ENCODE assay signal across 8 cellular contexts in the genomic region with DNA sequence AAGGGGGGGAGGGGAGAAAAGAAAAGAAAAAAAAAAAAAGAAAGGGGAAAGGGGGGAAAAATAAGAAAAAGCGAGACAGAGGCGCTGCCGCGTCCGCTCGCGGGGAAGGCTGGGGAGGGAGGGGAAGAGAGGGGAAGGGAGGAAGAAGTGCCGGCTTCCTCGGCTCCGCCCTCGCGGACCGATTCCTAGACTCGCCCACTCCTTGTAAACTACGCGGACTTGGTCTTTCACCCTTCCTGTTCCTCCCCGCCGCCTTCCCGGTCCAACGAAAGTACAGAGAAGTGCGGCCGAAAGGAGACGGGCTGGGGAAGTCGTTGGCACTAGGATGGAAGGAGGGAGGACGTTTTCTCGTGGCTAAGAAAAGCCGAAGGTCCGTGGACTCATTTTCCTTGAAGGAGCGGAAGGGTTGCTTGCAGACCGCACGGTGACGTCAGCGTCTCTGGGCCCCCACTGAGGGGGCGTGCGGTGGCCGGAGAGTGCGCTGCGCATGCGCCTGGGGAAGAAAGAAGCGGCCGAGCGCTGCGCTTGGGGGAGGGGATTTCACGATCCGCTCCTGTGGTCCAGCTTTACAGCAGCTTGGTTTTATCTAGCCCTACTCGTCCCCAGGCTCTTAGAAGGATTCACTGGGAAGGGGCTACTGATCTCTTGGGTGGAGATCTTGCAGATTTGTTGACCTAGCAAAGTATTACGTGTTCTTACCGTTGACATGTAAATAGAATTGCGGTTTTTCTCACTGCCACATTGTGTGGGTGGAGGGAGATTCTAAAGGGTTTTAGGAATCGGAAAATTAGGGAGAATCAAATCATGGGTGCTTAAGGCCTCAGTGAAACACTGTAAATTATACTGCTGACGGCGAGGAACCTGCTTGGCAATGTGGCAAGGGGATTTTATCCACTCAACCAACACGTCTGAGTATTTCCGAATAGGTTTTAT. TPM values are rescaled to one million over a fixed set of nuclear protein-coding genes. Genes with fewer than 3 reads are reported as not detected.
DNase-seq lines count a peak whose midpoint lies in the region; ATAC-seq and TF ChIP-seq lines count a peak whose summit lies in the region.

A gene with protein sequence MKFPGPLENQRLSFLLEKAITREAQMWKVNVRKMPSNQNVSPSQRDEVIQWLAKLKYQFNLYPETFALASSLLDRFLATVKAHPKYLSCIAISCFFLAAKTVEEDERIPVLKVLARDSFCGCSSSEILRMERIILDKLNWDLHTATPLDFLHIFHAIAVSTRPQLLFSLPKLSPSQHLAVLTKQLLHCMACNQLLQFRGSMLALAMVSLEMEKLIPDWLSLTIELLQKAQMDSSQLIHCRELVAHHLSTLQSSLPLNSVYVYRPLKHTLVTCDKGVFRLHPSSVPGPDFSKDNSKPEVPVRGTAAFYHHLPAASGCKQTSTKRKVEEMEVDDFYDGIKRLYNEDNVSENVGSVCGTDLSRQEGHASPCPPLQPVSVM (minus strand): TSS at position 121 of the 933 bp plus-strand sequence. CDS start 9,627 bp downstream, outside the sequence.

- no peaks in the 10 kb centered on the region for H3K27me3 Mint-ChIP-seq in activated T-cell treated with anti-CD3 and anti-CD28 coated beads, Interleukin-2, amount 50 U/mL, for 24 hours

- peaks cover 13 to 23% of the 10 kb centered on the region in 2 donors for H3K4me1 ChIP-seq in mucosa of rectum (ENCODE audit: control insufficient read depth in 2 of 2, insufficient read depth in 2 of 2, low read length in 2 of 2)

- ATAC-seq in GM21723 (IDR thresholded peaks at IDR 0.05; ENCODE audit: unreplicated experiment): peak; percentile 61

- peak within 1 kb of the TSS; percentile 96 to 100 for H3K9ac ChIP-seq in mucosa of rectum (ENCODE audit: low read depth in 1 of 2, low read length in 2 of 2)

- no peaks in the 10 kb centered on the region for H3K9me3 ChIP-seq in mucosa of rectum (ENCODE audit: control insufficient read depth in 2 of 2, low read length in 2 of 2)

- peak within 1 kb of the TSS; percentile 98 to 99 for H3K4me3 ChIP-seq in mucosa of rectum (ENCODE audit: low read length in 2 of 2)

- no peak within 1 kb of the TSS for H3K4me3 Mint-ChIP-seq in activated T-cell treated with anti-CD3 and anti-CD28 coated beads, Interleukin-2, amount 50 U/mL, for 24 hours

- H3K36me3 ChIP-seq in mucosa of rectum (ENCODE audit: control insufficient read depth in 2 of 2, insufficient read depth in 2 of 2, low read length in 2 of 2): no peaks in the 10 kb centered on the region

- H3K27ac Mint-ChIP-seq in activated T-cell treated with anti-CD3 and anti-CD28 coated beads, Interleukin-2, amount 50 U/mL, for 24 hours: peak within 1 kb of the TSS; percentile 100

- H3K27me3 ChIP-seq in mucosa of rectum (ENCODE audit: control insufficient read depth in 2 of 2, insufficient read depth in 2 of 2, low read length in 2 of 2): no peaks in the 10 kb centered on the region

- H3K36me3 Mint-ChIP-seq in activated T-cell treated with anti-CD3 and anti-CD28 coated beads, Interleukin-2, amount 50 U/mL, for 24 hours (ENCODE audit: low read depth): peaks cover 18% of the 10 kb centered on the region

- DNase-seq in DMS53 (lab: John Stamatoyannopoulos, UW) (peak; percentile 96), KG1 (lab: John Stamatoyannopoulos, UW) (peak; percentile 99), erythroblast (lab: John Stamatoyannopoulos, UW) (peak; percentile 98)
- DNase-seq in activated T-cell treated with anti-CD3 and anti-CD28 coated beads, Interleukin-2, amount 50 U/mL, for 24 hours: peak; percentile 97
- peak; percentile 96 for DNase-seq in stimulated activated CD8-positive, alpha-beta memory T cell treated with anti-CD3 and anti-CD28 coated beads, Interleukin-4, amount 100 ng/mL, for 48 hours

- TF ChIP-seq POLR2A in erythroblast (IDR thresholded peaks at IDR 0.05; ENCODE audit: low read length): peak; percentile 96

- peak within 1 kb of the TSS; percentile 99 to 100 for H3K27ac ChIP-seq in mucosa of rectum (ENCODE audit: low read depth in 2 of 2, low read length in 2 of 2)

- H3K9me3 Mint-ChIP-seq in activated T-cell treated with anti-CD3 and anti-CD28 coated beads, Interleukin-2, amount 50 U/mL, for 24 hours: no peaks in the 10 kb centered on the region

- peaks cover 51% of the 10 kb centered on the region for H3K4me1 Mint-ChIP-seq in activated T-cell treated with anti-CD3 and anti-CD28 coated beads, Interleukin-2, amount 50 U/mL, for 24 hours (ENCODE audit: low read depth)

TF ChIP-seq in PFSK-1, 5 proteins besides CTCF, POLR2A, EP300 and RAD21:
- TF ChIP-seq, protein P1, sequence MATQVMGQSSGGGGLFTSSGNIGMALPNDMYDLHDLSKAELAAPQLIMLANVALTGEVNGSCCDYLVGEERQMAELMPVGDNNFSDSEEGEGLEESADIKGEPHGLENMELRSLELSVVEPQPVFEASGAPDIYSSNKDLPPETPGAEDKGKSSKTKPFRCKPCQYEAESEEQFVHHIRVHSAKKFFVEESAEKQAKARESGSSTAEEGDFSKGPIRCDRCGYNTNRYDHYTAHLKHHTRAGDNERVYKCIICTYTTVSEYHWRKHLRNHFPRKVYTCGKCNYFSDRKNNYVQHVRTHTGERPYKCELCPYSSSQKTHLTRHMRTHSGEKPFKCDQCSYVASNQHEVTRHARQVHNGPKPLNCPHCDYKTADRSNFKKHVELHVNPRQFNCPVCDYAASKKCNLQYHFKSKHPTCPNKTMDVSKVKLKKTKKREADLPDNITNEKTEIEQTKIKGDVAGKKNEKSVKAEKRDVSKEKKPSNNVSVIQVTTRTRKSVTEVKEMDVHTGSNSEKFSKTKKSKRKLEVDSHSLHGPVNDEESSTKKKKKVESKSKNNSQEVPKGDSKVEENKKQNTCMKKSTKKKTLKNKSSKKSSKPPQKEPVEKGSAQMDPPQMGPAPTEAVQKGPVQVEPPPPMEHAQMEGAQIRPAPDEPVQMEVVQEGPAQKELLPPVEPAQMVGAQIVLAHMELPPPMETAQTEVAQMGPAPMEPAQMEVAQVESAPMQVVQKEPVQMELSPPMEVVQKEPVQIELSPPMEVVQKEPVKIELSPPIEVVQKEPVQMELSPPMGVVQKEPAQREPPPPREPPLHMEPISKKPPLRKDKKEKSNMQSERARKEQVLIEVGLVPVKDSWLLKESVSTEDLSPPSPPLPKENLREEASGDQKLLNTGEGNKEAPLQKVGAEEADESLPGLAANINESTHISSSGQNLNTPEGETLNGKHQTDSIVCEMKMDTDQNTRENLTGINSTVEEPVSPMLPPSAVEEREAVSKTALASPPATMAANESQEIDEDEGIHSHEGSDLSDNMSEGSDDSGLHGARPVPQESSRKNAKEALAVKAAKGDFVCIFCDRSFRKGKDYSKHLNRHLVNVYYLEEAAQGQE (IDR thresholded peaks at IDR 0.05; ENCODE audit: insufficient read depth in 1 of 2, low read depth in 2 of 2, low read length in 2 of 2): peak in 1 of 2 experiments; percentile 51; a peak in 2 of 4 replicates
- TF ChIP-seq SIN3A (IDR thresholded peaks at IDR 0.05; ENCODE audit: borderline replicate concordance, insufficient read depth, low read length) (peak; percentile 58; the same call in 1 of the 2 replicates), TAF1 (IDR thresholded peaks at IDR 0.05; ENCODE audit: borderline replicate concordance, insufficient read depth, low read length) (peak; percentile 91), POLR2AphosphoS5 (IDR thresholded peaks at IDR 0.05; ENCODE audit: low read depth, low read length) (peak; percentile 93), FOXP2 (optimal IDR thresholded peaks at IDR 0.05; ENCODE audit: borderline replicate concordance, extremely low read depth, extremely low read length, insufficient read depth) (peak; percentile 34)

RNA-seq across cellular contexts. Expression of the gene that starts here (rescaled TPM):
- 140 TPM for polyA plus RNA-seq in PFSK-1 (2012; ENCODE audit: insufficient read length, low read depth)

Comparison
In these comparisons a context has a peak if more than half of its experiments do, and no peak if none do; other contexts are left out.
1. Peak in every context shown above with its lines: DNase-seq, ATAC-seq, H3K4me3 ChIP-seq and H3K27ac ChIP-seq.